8 cellular contexts compared by ENCODE assay signal in genomic region chrX:70434352-70434866, GRCh38. TPM values are rescaled to one million over a fixed set of nuclear protein-coding genes. Genes with fewer than 3 reads are reported as not detected.
DNase-seq lines count a peak whose midpoint lies in the region; ATAC-seq lines count a peak whose summit lies in the region.

No MANE protein-coding gene starts in this region.

- H3K36me3 Mint-ChIP-seq in activated T-cell treated with anti-CD3 and anti-CD28 coated beads, Interleukin-2, amount 50 U/mL, for 24 hours (ENCODE audit: low read depth) = no peaks in the 10 kb centered on the region
- peaks cover 12% of the 10 kb centered on the region for H3K36me3 Mint-ChIP-seq in stimulated activated effector memory CD8-positive, alpha-beta T cell treated with anti-CD3 and anti-CD28 coated beads, Interleukin-12 subunit alpha, Interleukin-12 subunit beta, amount 100 ng/mL, for 72 hours

- H3K27me3 ChIP-seq in HUES6 (ENCODE audit: control insufficient read depth, insufficient read depth, low read length) (peaks cover 15% of the 10 kb centered on the region; the same call in 1 of the 2 replicates), NT2/D1 (ENCODE audit: insufficient read depth, insufficient read length) (peaks cover 6% of the 10 kb centered on the region), esophagus (ENCODE audit: control insufficient read depth in 1 of 2, insufficient read depth in 2 of 2, low read length in 2 of 2) (no peaks in the 10 kb centered on the region), mucosa of rectum (ENCODE audit: control insufficient read depth in 2 of 2, insufficient read depth in 2 of 2, low read length in 2 of 2) (peaks cover 0 to 3% of the 10 kb centered on the region in 2 donors)

- 0 to 27% methylated on average over 40 to 45 of the region's 45 CpGs for WGBS in esophagus, 2 donors

- H3K4me1 Mint-ChIP-seq in activated T-cell treated with anti-CD3 and anti-CD28 coated beads, Interleukin-2, amount 50 U/mL, for 24 hours (ENCODE audit: low read depth) = peaks cover 21% of the 10 kb centered on the region
- peaks cover 29% of the 10 kb centered on the region for H3K4me1 Mint-ChIP-seq in stimulated activated effector memory CD8-positive, alpha-beta T cell treated with anti-CD3 and anti-CD28 coated beads, Interleukin-12 subunit alpha, Interleukin-12 subunit beta, amount 100 ng/mL, for 72 hours

- H3K9me3 Mint-ChIP-seq in activated T-cell treated with anti-CD3 and anti-CD28 coated beads, Interleukin-2, amount 50 U/mL, for 24 hours = no peaks in the 10 kb centered on the region
- no peaks in the 10 kb centered on the region for H3K9me3 Mint-ChIP-seq in stimulated activated effector memory CD8-positive, alpha-beta T cell treated with anti-CD3 and anti-CD28 coated beads, Interleukin-12 subunit alpha, Interleukin-12 subunit beta, amount 100 ng/mL, for 72 hours

- H3K9ac ChIP-seq in HUES6 (ENCODE audit: low read length) = peak overlapping the region; percentile 53
- peak overlapping the region; percentile 90 for H3K9ac ChIP-seq in NT2/D1 (ENCODE audit: insufficient read length, low read depth)
- peak overlapping the region; percentile 77 to 83 for H3K9ac ChIP-seq in mucosa of rectum (ENCODE audit: low read depth in 1 of 2, low read length in 2 of 2)

- peak overlapping the region; percentile 82 for H3K4me3 Mint-ChIP-seq in activated T-cell treated with anti-CD3 and anti-CD28 coated beads, Interleukin-2, amount 50 U/mL, for 24 hours
- H3K4me3 Mint-ChIP-seq in stimulated activated effector memory CD8-positive, alpha-beta T cell treated with anti-CD3 and anti-CD28 coated beads, Interleukin-12 subunit alpha, Interleukin-12 subunit beta, amount 100 ng/mL, for 72 hours = peak overlapping the region; percentile 85

- H3K27me3 Mint-ChIP-seq in activated T-cell treated with anti-CD3 and anti-CD28 coated beads, Interleukin-2, amount 50 U/mL, for 24 hours = peaks cover 49% of the 10 kb centered on the region

- DNase-seq in COLO829 (ENCODE audit: low spot score) (peak; percentile 95), NT2/D1 (ENCODE audit: low read depth, low spot score) (no peak)
- peak; percentile 79 for DNase-seq in activated T-cell treated with anti-CD3 and anti-CD28 coated beads, Interleukin-2, amount 50 U/mL, for 24 hours
- DNase-seq in stimulated activated effector memory CD8-positive, alpha-beta T cell treated with anti-CD3 and anti-CD28 coated beads, Interleukin-12 subunit alpha, Interleukin-12 subunit beta, amount 100 ng/mL, for 72 hours (ENCODE audit: low spot score in 2 of 2) = peak; percentile 24 to 69

- ATAC-seq in GM21390 (IDR thresholded peaks at IDR 0.05; ENCODE audit: unreplicated experiment) = peak; percentile 62
- peak; percentile 75 for ATAC-seq in stimulated activated effector memory CD8-positive, alpha-beta T cell treated with anti-CD3 and anti-CD28 coated beads, Interleukin-12 subunit alpha, Interleukin-12 subunit beta, amount 100 ng/mL, for 72 hours

- peak overlapping the region; percentile 90 for H3K27ac Mint-ChIP-seq in activated T-cell treated with anti-CD3 and anti-CD28 coated beads, Interleukin-2, amount 50 U/mL, for 24 hours
- peak overlapping the region; percentile 91 for H3K27ac Mint-ChIP-seq in stimulated activated effector memory CD8-positive, alpha-beta T cell treated with anti-CD3 and anti-CD28 coated beads, Interleukin-12 subunit alpha, Interleukin-12 subunit beta, amount 100 ng/mL, for 72 hours

- peak overlapping the region; percentile 91 for H3K4me3 ChIP-seq in HUES6 (ENCODE audit: low read depth, low read length)
- H3K4me3 ChIP-seq in NT2/D1 (ENCODE audit: insufficient read length, low read depth) = peak overlapping the region; percentile 80
- peak overlapping the region; percentile 57 to 68 for H3K4me3 ChIP-seq in esophagus (ENCODE audit: low read depth in 1 of 2, low read length in 2 of 2)
- H3K4me3 ChIP-seq in mucosa of rectum (ENCODE audit: low read length in 2 of 2) = peak overlapping the region; percentile 67 to 90

- H3K27ac ChIP-seq in HUES6 (ENCODE audit: low read depth, low read length) (no peak overlapping the region), esophagus (ENCODE audit: low read depth in 2 of 2, low read length in 1 of 2) (peak overlapping the region; percentile 81 to 95), mucosa of rectum (ENCODE audit: low read depth in 2 of 2, low read length in 2 of 2) (peak overlapping the region; percentile 80 to 84)

- H3K4me1 ChIP-seq in HUES6 (ENCODE audit: control insufficient read depth, insufficient read depth, low read length) (peaks cover 17% of the 10 kb centered on the region; the same call in 1 of the 2 replicates), NT2/D1 (ENCODE audit: insufficient read depth, insufficient read length) (peaks cover 9% of the 10 kb centered on the region), esophagus (ENCODE audit: control insufficient read depth in 2 of 2, insufficient read depth in 2 of 2, low read length in 1 of 2) (peaks cover 0 to 5% of the 10 kb centered on the region in 2 donors), mucosa of rectum (ENCODE audit: control insufficient read depth in 2 of 2, insufficient read depth in 2 of 2, low read length in 2 of 2) (peaks cover 6 to 9% of the 10 kb centered on the region in 2 donors)

- peaks cover 14% of the 10 kb centered on the region; the same call in 1 of the 2 replicates for H3K9me3 ChIP-seq in HUES6 (ENCODE audit: control insufficient read depth, insufficient read depth, low read depth, low read length)
- no peaks in the 10 kb centered on the region for H3K9me3 ChIP-seq in NT2/D1 (ENCODE audit: insufficient read depth, low read length)
- no peaks in the 10 kb centered on the region for H3K9me3 ChIP-seq in esophagus (ENCODE audit: control insufficient read depth in 2 of 2, insufficient read depth in 1 of 2, low read depth in 1 of 2, low read length in 1 of 2)
- H3K9me3 ChIP-seq in mucosa of rectum (ENCODE audit: control insufficient read depth in 2 of 2, low read length in 2 of 2) = no peaks in the 10 kb centered on the region

- H3K36me3 ChIP-seq in HUES6 (ENCODE audit: control insufficient read depth, insufficient read depth, low read length) (0 out of 2 replicates have a peak, but pooled peaks cover 4% of the 10 kb centered on the region), NT2/D1 (ENCODE audit: insufficient read depth, insufficient read length, low read length) (no peaks in the 10 kb centered on the region), esophagus (ENCODE audit: control insufficient read depth in 2 of 2, insufficient read depth in 2 of 2, low read length in 1 of 2) (no peaks in the 10 kb centered on the region), mucosa of rectum (ENCODE audit: control insufficient read depth in 2 of 2, insufficient read depth in 2 of 2, low read length in 2 of 2) (no peaks in the 10 kb centered on the region)

RNA-seq across cellular contexts. Expression of gene DLG3, which starts 10.2 kb away (rescaled TPM):
- 10 to 100 TPM; 13.8 to 19.0 TPM for polyA plus RNA-seq in esophagus

RNA-seq across cellular contexts. Expression of gene GDPD2, which starts 11.3 kb away (rescaled TPM):
- polyA plus RNA-seq in esophagus = under 1 TPM; 0.28 to 0.34 TPM
